Comparison of ENCODE assay signal across 8 cellular contexts in genomic region chr1:201348211-201348566, GRCh38. TPM values are rescaled to one million over a fixed set of nuclear protein-coding genes. Genes with fewer than 3 reads are reported as not detected.
DNase-seq lines count a peak whose midpoint lies in the region; ATAC-seq lines count a peak whose summit lies in the region.

No MANE protein-coding gene starts in this region.

- H3K4me3 Mint-ChIP-seq in activated naive CD8-positive, alpha-beta T cell treated with anti-CD3 and anti-CD28 coated beads, Interleukin-2, amount 50 U/mL, for 24 hours = no peak overlapping the region
- H3K4me3 Mint-ChIP-seq in stimulated activated memory B cell treated with anti-CD40 and anti-IgM and Interleukin-4, amounts not matched to agents 10 μg/mL and 1 μg/mL and 100 μg/mL, for 72 hours = no peak overlapping the region
- no peak overlapping the region for H3K4me3 Mint-ChIP-seq in immature natural killer cell

- H3K4me1 ChIP-seq in iPS DF 6.9 (ENCODE audit: control insufficient read depth, insufficient read depth, low read length) = peaks cover 10% of the 10 kb centered on the region

- no peaks in the 10 kb centered on the region for H3K27me3 ChIP-seq in iPS DF 6.9 (ENCODE audit: control insufficient read depth, insufficient read depth, low read length)

- H3K36me3 Mint-ChIP-seq in activated naive CD8-positive, alpha-beta T cell treated with anti-CD3 and anti-CD28 coated beads, Interleukin-2, amount 50 U/mL, for 24 hours (ENCODE audit: low read depth) = no peaks in the 10 kb centered on the region
- H3K36me3 Mint-ChIP-seq in stimulated activated memory B cell treated with anti-CD40 and anti-IgM and Interleukin-4, amounts not matched to agents 10 μg/mL and 1 μg/mL and 100 μg/mL, for 72 hours = no peaks in the 10 kb centered on the region
- no peaks in the 10 kb centered on the region for H3K36me3 Mint-ChIP-seq in immature natural killer cell

- H3K27ac ChIP-seq in iPS DF 6.9 (ENCODE audit: low read length) = no peak overlapping the region

- no peak overlapping the region for H3K4me3 ChIP-seq in iPS DF 6.9 (ENCODE audit: low read length)

- DNase-seq in AML-193 (lab: John Stamatoyannopoulos, UW) = peak; percentile 31 to 45
- peak; percentile 56 for DNase-seq in GM19240 (ENCODE audit: insufficient read length, low spot score)
- DNase-seq in NCI-H2171 treated with DMSO at 0.1 percent for 48 hours (lab: John Stamatoyannopoulos, UW) = peak; percentile 52
- DNase-seq in activated naive CD8-positive, alpha-beta T cell treated with anti-CD3 and anti-CD28 coated beads, Interleukin-2, amount 50 U/mL, for 24 hours = peak; percentile 27
- peak; percentile 89 for DNase-seq in iPS DF 6.9 (ENCODE audit: low read depth, low spot score)
- DNase-seq in immature natural killer cell = no peak

- no peaks in the 10 kb centered on the region for H3K4me1 Mint-ChIP-seq in activated naive CD8-positive, alpha-beta T cell treated with anti-CD3 and anti-CD28 coated beads, Interleukin-2, amount 50 U/mL, for 24 hours
- H3K4me1 Mint-ChIP-seq in stimulated activated memory B cell treated with anti-CD40 and anti-IgM and Interleukin-4, amounts not matched to agents 10 μg/mL and 1 μg/mL and 100 μg/mL, for 72 hours = peaks cover 6% of the 10 kb centered on the region
- no peaks in the 10 kb centered on the region for H3K4me1 Mint-ChIP-seq in immature natural killer cell

- peaks cover 25% of the 10 kb centered on the region for H3K27me3 Mint-ChIP-seq in activated naive CD8-positive, alpha-beta T cell treated with anti-CD3 and anti-CD28 coated beads, Interleukin-2, amount 50 U/mL, for 24 hours
- H3K27me3 Mint-ChIP-seq in stimulated activated memory B cell treated with anti-CD40 and anti-IgM and Interleukin-4, amounts not matched to agents 10 μg/mL and 1 μg/mL and 100 μg/mL, for 72 hours = peaks cover 49% of the 10 kb centered on the region
- peaks cover 4 to 12% (median 6%) of the 10 kb centered on the region in 3 donors for H3K27me3 Mint-ChIP-seq in immature natural killer cell (ENCODE audit: low read depth in 3 of 3)

- no CpG with 5 or more reads among the region's 6 CpGs for whole genome bisulfite sequencing in iPS DF 6.9 (ENCODE audit: insufficient coverage, insufficient read length)

- no peaks in the 10 kb centered on the region for H3K9me3 Mint-ChIP-seq in activated naive CD8-positive, alpha-beta T cell treated with anti-CD3 and anti-CD28 coated beads, Interleukin-2, amount 50 U/mL, for 24 hours
- no peaks in the 10 kb centered on the region for H3K9me3 Mint-ChIP-seq in stimulated activated memory B cell treated with anti-CD40 and anti-IgM and Interleukin-4, amounts not matched to agents 10 μg/mL and 1 μg/mL and 100 μg/mL, for 72 hours
- H3K9me3 Mint-ChIP-seq in immature natural killer cell = no peaks in the 10 kb centered on the region

- peak; percentile 22 for ATAC-seq in activated naive CD8-positive, alpha-beta T cell treated with anti-CD3 and anti-CD28 coated beads, Interleukin-2, amount 50 U/mL, for 24 hours
- peak; percentile 57 for ATAC-seq in stimulated activated memory B cell treated with anti-CD40 and anti-IgM and Interleukin-4, amounts not matched to agents 10 μg/mL and 1 μg/mL and 100 μg/mL, for 72 hours
- no peak for ATAC-seq in HG02678 (IDR thresholded peaks at IDR 0.05; ENCODE audit: unreplicated experiment)

- no peaks in the 10 kb centered on the region for H3K9me3 ChIP-seq in iPS DF 6.9 (ENCODE audit: control insufficient read depth, insufficient read depth, low read length)

- H3K36me3 ChIP-seq in iPS DF 6.9 (ENCODE audit: control insufficient read depth, insufficient read depth, low read length) = no peaks in the 10 kb centered on the region

- H3K27ac Mint-ChIP-seq in activated naive CD8-positive, alpha-beta T cell treated with anti-CD3 and anti-CD28 coated beads, Interleukin-2, amount 50 U/mL, for 24 hours = no peak overlapping the region
- no peak overlapping the region for H3K27ac Mint-ChIP-seq in stimulated activated memory B cell treated with anti-CD40 and anti-IgM and Interleukin-4, amounts not matched to agents 10 μg/mL and 1 μg/mL and 100 μg/mL, for 72 hours
- no peak overlapping the region for H3K27ac Mint-ChIP-seq in immature natural killer cell

RNA-seq across cellular contexts. Expression of gene TNNT2, which starts 29.3 kb away (rescaled TPM):
- polyA plus RNA-seq in immature natural killer cell = not detected

RNA-seq across cellular contexts. Expression of gene LAD1, which starts 50.9 kb away (rescaled TPM):
- not detected for polyA plus RNA-seq in immature natural killer cell

Comparison
In these comparisons a context has a peak if more than half of its experiments do, and no peak if none do; other contexts are left out.
1. DNase-seq: peak in AML-193 (2 of 2), GM19240 (single experiment), NCI-H2171 treated with DMSO at 0.1 percent for 48 hours (single experiment), activated naive CD8-positive, alpha-beta T cell treated with anti-CD3 and anti-CD28 coated beads, Interleukin-2, amount 50 U/mL, for 24 hours (single experiment) and iPS DF 6.9 (single experiment); none in immature natural killer cell (0 of 3).